1 cellular context compared by ENCODE assay signal in the genomic region with DNA sequence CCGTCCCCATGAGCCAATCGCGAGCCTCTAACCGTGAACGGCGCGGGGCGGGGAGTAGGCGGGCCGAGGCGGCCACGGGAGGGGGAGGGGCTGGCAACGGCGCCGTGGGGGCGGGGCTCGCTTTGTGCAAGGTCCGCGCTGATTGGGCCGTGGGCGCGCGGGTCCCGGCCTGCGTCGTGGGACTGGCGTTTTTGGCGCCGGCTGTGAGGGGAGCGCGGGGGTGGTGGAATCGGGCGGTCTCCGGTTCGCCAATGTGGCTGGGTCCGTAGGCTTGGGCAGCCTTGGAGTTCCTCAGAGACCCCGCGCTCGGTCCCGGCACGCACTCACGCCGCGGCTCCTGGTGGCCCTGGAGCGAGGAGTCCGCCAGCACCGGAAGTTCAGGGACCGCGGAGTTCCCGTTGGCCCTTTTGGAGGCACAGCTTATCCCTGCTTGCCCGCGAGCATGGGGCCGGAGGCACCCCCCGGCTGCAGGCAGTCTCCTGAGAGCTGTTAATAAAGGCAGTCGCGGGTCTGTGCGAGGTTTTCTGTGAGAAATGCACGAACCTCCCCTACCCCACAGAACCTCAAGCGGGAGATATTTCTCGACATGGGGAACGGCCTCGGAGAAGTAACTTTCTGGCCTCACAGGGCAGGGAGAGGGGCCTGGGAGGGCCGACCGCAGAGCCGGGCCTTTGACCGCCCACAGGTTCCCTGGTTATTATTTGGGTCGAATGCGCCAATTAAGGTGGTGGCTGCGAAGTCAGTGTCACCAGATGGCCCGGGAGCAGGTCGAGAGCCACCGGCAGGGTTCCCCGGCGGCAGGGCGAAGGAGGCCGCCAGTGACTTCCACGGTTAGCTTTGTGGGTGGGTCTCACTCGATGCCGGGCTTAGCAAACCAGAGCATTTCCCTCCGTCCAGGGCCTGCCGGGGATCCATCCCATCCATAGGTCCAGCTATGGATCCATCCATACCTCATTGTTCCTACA.
A peak's percentile ranks its signal among the peaks of the same experiment; 100 is the strongest.
TF ChIP-seq lines count a peak whose summit lies in the region.

No MANE protein-coding gene starts in this region.

TF ChIP-seq in A549, 52 proteins besides CTCF, POLR2A, EP300 and RAD21:
- TF ChIP-seq JUN (IDR thresholded peaks at IDR 0.05) (peak in 1 of 2 experiments; percentile 91), FOSL2 (IDR thresholded peaks at IDR 0.05) (no peak), FOSL2 (CRISPR knock-in tag; IDR thresholded peaks at IDR 0.05) (no peak), MAX (IDR thresholded peaks at IDR 0.05) (peak; percentile 57; the same call in 1 of the 2 replicates), RCOR1 (IDR thresholded peaks at IDR 0.05; ENCODE audit: low read depth, low read length) (no peak), CBX8 (IDR thresholded peaks at IDR 0.05) (no peak), CBX2 (IDR thresholded peaks at IDR 0.05; ENCODE audit: borderline replicate concordance, low read depth) (no peak), NPAS2 (CRISPR knock-in tag; IDR thresholded peaks at IDR 0.05; ENCODE audit: borderline replicate concordance) (no peak), ZFP36 (IDR thresholded peaks at IDR 0.05; ENCODE audit: borderline replicate concordance, partially characterized antibody) (no peak), MAFK (IDR thresholded peaks at IDR 0.05; ENCODE audit: partially characterized antibody) (no peak), HEYL (CRISPR knock-in tag; IDR thresholded peaks at IDR 0.05) (no peak), EHMT2 (IDR thresholded peaks at IDR 0.05; ENCODE audit: low read depth) (no peak), ZSCAN20 (CRISPR knock-in tag; IDR thresholded peaks at IDR 0.05) (no peak), ZNF302 (CRISPR knock-in tag; IDR thresholded peaks at IDR 0.05) (no peak), ATOH8 (CRISPR knock-in tag; IDR thresholded peaks at IDR 0.05; ENCODE audit: low read depth) (no peak), REST (IDR thresholded peaks at IDR 0.05) (no peak), EHF (CRISPR knock-in tag; IDR thresholded peaks at IDR 0.05) (no peak), ELK1 (IDR thresholded peaks at IDR 0.05; ENCODE audit: low read depth, low read length) (no peak), GATA3 (IDR thresholded peaks at IDR 0.05; ENCODE audit: borderline replicate concordance) (no peak), JUNB (IDR thresholded peaks at IDR 0.05) (no peak), HOXB13 (CRISPR knock-in tag; IDR thresholded peaks at IDR 0.05; ENCODE audit: low read depth) (no peak), PHF8 (IDR thresholded peaks at IDR 0.05; ENCODE audit: borderline replicate concordance, low read depth) (peak; percentile 58; the same call in 1 of the 2 replicates), RARB (CRISPR knock-in tag; IDR thresholded peaks at IDR 0.05) (no peak), CHD2 (IDR thresholded peaks at IDR 0.05; ENCODE audit: low read length, partially characterized antibody) (no peak), KDM5A (IDR thresholded peaks at IDR 0.05) (no peak), POLR2AphosphoS2 (conservative IDR thresholded peaks at IDR 0.05; ENCODE audit: low read length) (no peak), HES2 (IDR thresholded peaks at IDR 0.05) (no peak), FOSB (CRISPR knock-in tag; IDR thresholded peaks at IDR 0.05) (no peak), USF2 (IDR thresholded peaks at IDR 0.05) (no peak), TFCP2L1 (CRISPR knock-in tag; IDR thresholded peaks at IDR 0.05) (0 out of 2 replicates have a peak, but pooled peaks have one; percentile 74), FOXS1 (CRISPR knock-in tag; IDR thresholded peaks at IDR 0.05) (no peak), HOXB5 (CRISPR knock-in tag; IDR thresholded peaks at IDR 0.05) (no peak), HMGXB4 (CRISPR knock-in tag; IDR thresholded peaks at IDR 0.05; ENCODE audit: borderline replicate concordance) (0 out of 2 replicates have a peak, but pooled peaks have one; percentile 19), TP53 (CRISPR knock-in tag; IDR thresholded peaks at IDR 0.05) (no peak), HDAC2 (IDR thresholded peaks at IDR 0.05) (no peak), E2F6 (IDR thresholded peaks at IDR 0.05; ENCODE audit: borderline replicate concordance, low read depth) (peak; percentile 79; the same call in 1 of the 2 replicates), HOXA7 (CRISPR knock-in tag; IDR thresholded peaks at IDR 0.05) (no peak)
- TF ChIP-seq, protein P1, sequence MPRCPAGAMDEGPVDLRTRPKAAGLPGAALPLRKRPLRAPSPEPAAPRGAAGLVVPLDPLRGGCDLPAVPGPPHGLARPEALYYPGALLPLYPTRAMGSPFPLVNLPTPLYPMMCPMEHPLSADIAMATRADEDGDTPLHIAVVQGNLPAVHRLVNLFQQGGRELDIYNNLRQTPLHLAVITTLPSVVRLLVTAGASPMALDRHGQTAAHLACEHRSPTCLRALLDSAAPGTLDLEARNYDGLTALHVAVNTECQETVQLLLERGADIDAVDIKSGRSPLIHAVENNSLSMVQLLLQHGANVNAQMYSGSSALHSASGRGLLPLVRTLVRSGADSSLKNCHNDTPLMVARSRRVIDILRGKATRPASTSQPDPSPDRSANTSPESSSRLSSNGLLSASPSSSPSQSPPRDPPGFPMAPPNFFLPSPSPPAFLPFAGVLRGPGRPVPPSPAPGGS (IDR thresholded peaks at IDR 0.05) = peak; percentile 11; the same call in 1 of the 3 replicates
